In genomic region chr9:121242219-121242954, GRCh38 we compare ENCODE assay signal across 14 cellular contexts. TPM values are rescaled to one million over a fixed set of nuclear protein-coding genes. Genes with fewer than 3 reads are reported as not detected.
DNase-seq lines count a peak whose midpoint lies in the region; ATAC-seq and TF ChIP-seq lines count a peak whose summit lies in the region.
"Had no signal": no experiment of that assay in that cellular context is flagged by ENCODE, and none has a peak within 500 bp of the region (broad histone marks: within the 10 kb centered on the region; RNA-seq: fewer than 3 reads in every experiment).

No MANE protein-coding gene starts in this region.

- no peaks in the 10 kb centered on the region for H3K9me3 ChIP-seq in thoracic aorta
- H3K9me3 ChIP-seq: mucosa of descending colon, testis had no signal

- H3K4me3 ChIP-seq in coronary artery (no peak overlapping the region), thoracic aorta (no peak overlapping the region)
- H3K4me3 ChIP-seq: mucosa of descending colon, testis had no signal

- peaks cover 9 to 26% of the 10 kb centered on the region in 2 donors for H3K4me1 ChIP-seq in thoracic aorta (ENCODE audit: control insufficient read depth in 1 of 2, low read depth in 2 of 2)
- H3K4me1 ChIP-seq: testis had no signal

- no peaks in the 10 kb centered on the region for H3K27me3 ChIP-seq in thoracic aorta (replicated peaks; ENCODE audit: insufficient read depth)
- H3K27me3 ChIP-seq: testis had no signal

- peak; percentile 68 for ATAC-seq in thoracic aorta (ENCODE audit: insufficient number of reproducible peaks, low FRiP score, low read depth)
- no peak for ATAC-seq in GM19324 (IDR thresholded peaks at IDR 0.05; ENCODE audit: low FRiP score, unreplicated experiment)
- ATAC-seq: mucosa of descending colon had no signal

- TF ChIP-seq CTCF in coronary artery (IDR thresholded peaks at IDR 0.05): no peak
- TF ChIP-seq CTCF in thoracic aorta (IDR thresholded peaks at IDR 0.05): no peak

- no peaks in the 10 kb centered on the region for H3K36me3 ChIP-seq in thoracic aorta

- DNase-seq in RKO (ENCODE audit: low spot score): peak; percentile 39
- no peak for DNase-seq in coronary artery (ENCODE audit: low spot score)
- peak; percentile 85 for DNase-seq in iris pigment epithelial cell (ENCODE audit: low read depth)
- DNase-seq in thoracic aorta (ENCODE audit: low spot score): no peak
- no peak for DNase-seq in NCI-H2227 treated with DMSO at 0.1 percent for 48 hours (lab: John Stamatoyannopoulos, UW)
- DNase-seq in NCI-H2029 (lab: John Stamatoyannopoulos, UW): no peak
- no peak for DNase-seq in DMS153 (lab: John Stamatoyannopoulos, UW)
- DNase-seq: activated CD4-positive, alpha-beta T cell treated with anti-CD3 and anti-CD28 coated beads, Interleukin-2, amount 50 U/mL, for 4 hours; CD8-positive, alpha-beta memory T cell; erythroblast; mucosa of descending colon; NCI-H1092 treated with DMSO at 0.1 percent for 48 hours; testis had no signal

- H3K27ac ChIP-seq in coronary artery: peak overlapping the region; percentile 50 to 52
- peak overlapping the region; percentile 66 to 67 for H3K27ac ChIP-seq in thoracic aorta
- H3K27ac ChIP-seq: testis had no signal

RNA-seq across cellular contexts. Expression of gene GSN, which starts 25.6 kb away (rescaled TPM):
- 1,000 to 10,000 TPM; 3,187 to 4,234 TPM for total RNA-seq in thoracic aorta

RNA-seq across cellular contexts. Expression of gene RAB14, which starts 40.7 kb away (rescaled TPM):
- total RNA-seq in thoracic aorta: 10 to 100 TPM; 32.9 to 39.2 TPM

Comparison
In these comparisons a context has a peak if more than half of its experiments do, and no peak if none do; other contexts are left out.
1. DNase-seq: peak in RKO (single experiment) and iris pigment epithelial cell (single experiment); none in coronary artery (single experiment), thoracic aorta (single experiment), NCI-H2227 treated with DMSO at 0.1 percent for 48 hours (single experiment), NCI-H2029 (single experiment) and DMS153 (single experiment).